ENCODE assay signal across 8 cellular contexts in genomic region chr6:65231616-65232015, GRCh38.
"Had no signal": no experiment of that assay in that cellular context is flagged by ENCODE, and none has a peak within 500 bp of the region (broad histone marks: within the 10 kb centered on the region; RNA-seq: fewer than 3 reads in every experiment).

No MANE protein-coding gene starts in this region.

- ATAC-seq: HCT116, K562 had no signal

- H3K4me3 ChIP-seq: GM23248, HAP-1, K562 had no signal

- H3K36me3 ChIP-seq: HAP-1 had no signal

- DNase-seq: GM23248, GOT3, H7, HFFc6, IMR-90 had no signal

- H3K4me1 ChIP-seq: HAP-1 had no signal

- H3K9me3 ChIP-seq: HAP-1 had no signal

- H2AFZ ChIP-seq: GM23248 had no signal

- H3K9ac ChIP-seq: GM23248 had no signal

- H3K27ac ChIP-seq: GM23248 had no signal
